ENCODE assay signal across 17 cellular contexts in the genomic region with DNA sequence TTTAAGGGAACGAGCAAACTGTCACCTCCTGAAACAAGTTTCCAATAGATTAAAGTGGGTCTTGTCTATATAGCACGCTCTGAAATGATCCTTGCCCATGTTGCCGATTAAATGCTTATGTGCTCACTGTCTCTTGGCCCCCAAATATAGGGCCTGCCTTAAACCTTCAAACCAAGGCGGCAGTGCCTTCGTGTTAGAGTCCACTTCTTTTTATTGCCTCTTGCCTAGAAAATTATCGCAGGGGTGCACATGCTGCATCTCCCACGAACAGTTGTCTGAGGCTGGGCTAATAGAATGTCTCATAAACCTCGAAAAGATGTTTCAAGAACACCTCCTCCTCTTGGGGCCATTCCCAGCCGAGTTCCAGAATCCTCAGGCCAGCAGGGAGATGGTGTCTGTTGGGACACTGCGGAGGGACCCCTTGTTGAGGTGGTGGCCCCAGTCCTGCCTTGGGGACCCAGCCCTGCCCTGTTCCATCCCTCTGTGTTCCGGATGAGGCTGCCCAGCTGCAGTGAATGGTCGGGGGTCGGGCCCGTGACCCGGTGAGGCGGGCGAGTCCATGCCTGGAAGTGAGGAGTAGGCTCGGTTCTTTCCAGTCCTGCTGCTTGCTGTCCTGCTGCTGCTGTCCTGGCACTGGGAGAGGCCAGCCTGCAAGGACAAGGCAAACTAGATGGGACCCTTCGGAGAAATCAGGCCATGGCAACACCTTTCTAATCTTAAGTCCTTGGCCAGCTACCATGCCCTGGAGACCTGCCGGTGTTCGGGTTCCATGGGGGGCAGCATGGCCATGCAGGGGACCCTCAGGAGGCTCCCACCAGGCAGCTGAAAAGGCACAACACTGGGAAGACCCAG. TPM values are rescaled to one million over a fixed set of nuclear protein-coding genes. Genes with fewer than 3 reads are reported as not detected.
"Had no signal": no experiment of that assay in that cellular context is flagged by ENCODE, and none has a peak within 500 bp of the region (broad histone marks: within the 10 kb centered on the region; RNA-seq: fewer than 3 reads in every experiment).

No MANE protein-coding gene starts in this region.

- H3K27me3 ChIP-seq: cardiac muscle cell, right lobe of liver had no signal

- H3K27ac ChIP-seq: cardiac muscle cell, gastrocnemius medialis, right lobe of liver had no signal

- DNase-seq: activated CD4-positive, alpha-beta T cell treated with anti-CD3 and anti-CD28 coated beads for 4 hours; activated CD8-positive, alpha-beta memory T cell treated with anti-CD3 and anti-CD28 coated beads, Interleukin-2, amount 50 U/mL, for 48 hours; activated CD8-positive, alpha-beta T cell treated with anti-CD3 and anti-CD28 coated beads, Interleukin-2, amount 10 ng/mL, durations not matched to agents 7 days and 5 days; activated naive CD4-positive, alpha-beta T cell treated with Interleukin-2 at 50 U/mL for 16 hours; effector CD8-positive, alpha-beta T cell; gastrocnemius medialis; stimulated activated CD4-positive, alpha-beta T cell treated with anti-CD3 and anti-CD28 coated beads, Interleukin-12 subunit alpha, Interleukin-12 subunit beta, amount 100 ng/mL, for 4 hours; stimulated activated naive CD4-positive, alpha-beta T cell; T-cell; T1000; trophoblast cell had no signal

- ATAC-seq: activated CD8-positive, alpha-beta T cell treated with anti-CD3 and anti-CD28 coated beads, Interleukin-2, amount 10 ng/mL, durations not matched to agents 7 days and 5 days; gastrocnemius medialis; right lobe of liver; T-cell had no signal

- H3K4me3 ChIP-seq: cardiac muscle cell, gastrocnemius medialis, right lobe of liver had no signal

- FAIRE-seq: colon, keratinocyte had no signal

- H3K27ac Mint-ChIP-seq: activated CD8-positive, alpha-beta T cell treated with anti-CD3 and anti-CD28 coated beads, Interleukin-2, amount 10 ng/mL, durations not matched to agents 7 days and 5 days; mesothelial cell of epicardium; T-cell had no signal

- H3K4me3 Mint-ChIP-seq: activated CD8-positive, alpha-beta T cell treated with anti-CD3 and anti-CD28 coated beads, Interleukin-2, amount 10 ng/mL, durations not matched to agents 7 days and 5 days; mesothelial cell of epicardium; T-cell had no signal

- H3K36me3 Mint-ChIP-seq: mesothelial cell of epicardium, T-cell had no signal

- H3K9me3 ChIP-seq: gastrocnemius medialis, right lobe of liver had no signal

- H3K9me3 Mint-ChIP-seq: T-cell had no signal

- H3K36me3 ChIP-seq: cardiac muscle cell, gastrocnemius medialis, right lobe of liver had no signal

RNA-seq across cellular contexts. Expression of gene SLCO4A1, which starts 34.7 kb away (rescaled TPM):
- polyA plus RNA-seq: fibroblast of lung had no signal
